Comparison of ENCODE assay signal across 23 cellular contexts in the genomic region with DNA sequence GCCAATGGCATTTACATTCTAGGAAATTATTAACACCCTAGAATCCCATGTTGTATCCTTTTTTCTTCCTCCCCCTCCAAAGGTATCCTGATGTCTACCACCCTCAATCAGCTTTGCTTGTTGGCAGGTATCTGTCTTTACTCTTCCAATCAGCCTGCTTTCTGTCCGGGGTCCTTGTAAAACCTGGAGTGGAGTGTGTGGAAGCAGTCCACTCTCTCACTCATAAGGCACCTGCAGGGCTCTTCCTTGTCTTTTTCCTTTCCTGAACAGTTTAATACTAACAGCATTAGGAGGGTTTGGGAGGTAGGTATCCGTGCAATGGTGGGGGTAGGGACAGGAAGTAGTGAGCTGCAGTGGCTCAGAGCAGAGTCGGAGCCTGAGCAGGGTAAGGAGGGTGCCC.
DNase-seq lines count a peak whose midpoint lies in the region; ATAC-seq, FAIRE-seq and TF ChIP-seq lines count a peak whose summit lies in the region.
"Had no signal": no experiment of that assay in that cellular context is flagged by ENCODE, and none has a peak within 500 bp of the region (broad histone marks: within the 10 kb centered on the region; RNA-seq: fewer than 3 reads in every experiment).

No MANE protein-coding gene starts in this region.

- no peak for FAIRE-seq in HepG2 (lab: Jason Lieb, UNC)
- FAIRE-seq: A549, D721Med, G401.6, GM12878, GM12892, GM18507 had no signal

- H3K27ac ChIP-seq in HepG2 (ENCODE audit: extremely low read length, insufficient read depth, low read length) (no peak overlapping the region), right lobe of liver (no peak overlapping the region), trophoblast cell (ENCODE audit: low read depth, low read length) (no peak overlapping the region)
- H3K27ac ChIP-seq: 22Rv1; A549; BLaER1 treated with 17β-estradiol and CSF1 and Interleukin-3, amounts not matched to agents 10 nM and 100 nM; C4-2B had no signal

- TF ChIP-seq RAD21 in HepG2 (CRISPR knock-in tag; IDR thresholded peaks at IDR 0.05) = no peak

- H3K9me3 ChIP-seq in HepG2 (ENCODE audit: low read length) = peaks cover 6% of the 10 kb centered on the region; the same call in 1 of the 2 replicates
- no peaks in the 10 kb centered on the region for H3K9me3 ChIP-seq in right lobe of liver
- peaks cover 11% of the 10 kb centered on the region for H3K9me3 ChIP-seq in trophoblast cell (ENCODE audit: insufficient read depth, low read depth, low read length)
- H3K9me3 ChIP-seq: A549 had no signal

- ATAC-seq in HepG2 (no peak), right lobe of liver (no peak), HG03135 (IDR thresholded peaks at IDR 0.05; ENCODE audit: unreplicated experiment) (no peak)
- ATAC-seq: A549; CD8-positive, alpha-beta T cell; GM12878 had no signal

- 14% methylated on average over 3 of the region's 3 CpGs for WGBS in HepG2 (ENCODE audit: low lambda C conversion rate)
- 69% methylated on average over 3 of the region's 3 CpGs for WGBS in right lobe of liver (ENCODE audit: insufficient coverage, low coverage, low lambda C conversion rate, missing lambda C conversion rate)
- WGBS in trophoblast cell (ENCODE audit: extremely low coverage, insufficient coverage, insufficient read length) = no CpG with 5 or more reads among the region's 3 CpGs

- BruUV-seq in HepG2 (replicated peaks; lab: Mats Ljungman, UMichigan) = no TSS peak

- H3K14ac ChIP-seq in trophoblast cell (ENCODE audit: low read length) = no peak overlapping the region

- H3K18ac ChIP-seq in trophoblast cell (ENCODE audit: low read length) = no peak overlapping the region

- peaks cover 2 to 6% of the 10 kb centered on the region in 2 experiments; a peak in 2 of 5 replicates for H3K27me3 ChIP-seq in HepG2 (ENCODE audit: control insufficient read depth in 1 of 2, insufficient read depth in 2 of 2, low read length in 2 of 2)
- no peaks in the 10 kb centered on the region for H3K27me3 ChIP-seq in right lobe of liver
- no peaks in the 10 kb centered on the region for H3K27me3 ChIP-seq in trophoblast cell (ENCODE audit: insufficient read depth, low read length)
- H3K27me3 ChIP-seq: BLaER1 treated with 17β-estradiol and CSF1 and Interleukin-3, amounts not matched to agents 10 nM and 100 nM had no signal

- H3K9me3 Mint-ChIP-seq in endothelial cell (ENCODE audit: unreplicated experiment) = no peaks in the 10 kb centered on the region

- TF ChIP-seq CTCF in HepG2 (CRISPR knock-in tag; IDR thresholded peaks at IDR 0.05) (no peak), right lobe of liver (IDR thresholded peaks at IDR 0.05) (no peak), endothelial cell (IDR thresholded peaks at IDR 0.05; ENCODE audit: unreplicated experiment) (no peak)

- H4K12ac ChIP-seq in trophoblast cell (ENCODE audit: low read depth, low read length) = no peak overlapping the region

- no peak overlapping the region for H2AK5ac ChIP-seq in trophoblast cell (ENCODE audit: low read length)

- H3K79me1 ChIP-seq in trophoblast cell (ENCODE audit: low read length) = no peaks in the 10 kb centered on the region

- H3K4ac ChIP-seq in trophoblast cell (ENCODE audit: low read depth, low read length) = no peak overlapping the region

- H2BK120ac ChIP-seq in trophoblast cell (ENCODE audit: insufficient read depth, low read length, poor library complexity) = no peak overlapping the region

- no peak overlapping the region for H3K4me3 ChIP-seq in HepG2 (replicated peaks in 1 of 3; ENCODE audit: insufficient read depth in 1 of 3, low read depth in 2 of 3, low read length in 3 of 3)
- no peak overlapping the region for H3K4me3 ChIP-seq in right lobe of liver
- H3K4me3 ChIP-seq in trophoblast cell (ENCODE audit: low read depth, low read length) = peak overlapping the region; percentile 33
- H3K4me3 ChIP-seq: A549; BLaER1 treated with 17β-estradiol and CSF1 and Interleukin-3, amounts not matched to agents 10 nM and 100 nM; GM12878 had no signal

- H2BK5ac ChIP-seq in trophoblast cell (ENCODE audit: low read depth, low read length, poor library complexity) = no peak overlapping the region

- POLR2A ChIA-PET in HepG2 (lab: Yijun Ruan, JAX) = no interaction called here

- DNase-seq in HepG2 (ENCODE audit: low spot score) (no peak), right lobe of liver (no peak), endothelial cell (ENCODE audit: low spot score) (no peak), trophoblast cell (no peak)
- no peak for DNase-seq in stimulated activated CD4-positive, alpha-beta T cell treated with anti-CD3 and anti-CD28 coated beads, Interleukin-2, amount 100 ng/mL, for 48 hours
- no peak for DNase-seq in NK-92 treated with Interleukin-12 subunit alpha and Interleukin-12 subunit beta, amount 100 ng/mL, for 24 hours (lab: John Stamatoyannopoulos, UW)
- DNase-seq: AML-193; Caco-2; Calu3; CD4-positive, alpha-beta T cell; CD8-positive, alpha-beta T cell; DMS79 treated with DMSO at 0.1 percent for 48 hours had no signal

- H3K27me3 Mint-ChIP-seq in endothelial cell (ENCODE audit: unreplicated experiment) = peaks cover 4% of the 10 kb centered on the region
- H3K27me3 Mint-ChIP-seq: B cell; CD4-positive, alpha-beta T cell had no signal

- no peak overlapping the region for H2BK12ac ChIP-seq in trophoblast cell (ENCODE audit: low read length)

- in situ Hi-C loops in HepG2 (cut with HindIII; ENCODE audit: extremely low pct_ligation_motif_present, low pct_unique_long_range_greater_than_20kb) = no loop called here

- H4K20me1 ChIP-seq in HepG2 (ENCODE audit: insufficient read depth, low read length) = no peaks in the 10 kb centered on the region
- H4K20me1 ChIP-seq: BLaER1 treated with 17β-estradiol and CSF1 and Interleukin-3, amounts not matched to agents 10 nM and 100 nM had no signal

- H3K23ac ChIP-seq in trophoblast cell (ENCODE audit: low read length) = no peak overlapping the region

- H3K79me2 ChIP-seq in HepG2 (ENCODE audit: insufficient read depth, low read length) (no peaks in the 10 kb centered on the region), trophoblast cell (ENCODE audit: control insufficient read depth, insufficient read depth, low read length, poor library complexity) (no peaks in the 10 kb centered on the region)

- CTCF ChIA-PET in HepG2 (lab: Yijun Ruan, JAX; ENCODE audit: low intra/inter-chr PET ratio, low total read pairs) = no interaction called here

- no peaks in the 10 kb centered on the region for H3K4me1 ChIP-seq in HepG2 (ENCODE audit: insufficient read depth, low read length)
- H3K4me1 ChIP-seq in right lobe of liver = no peaks in the 10 kb centered on the region
- H3K4me1 ChIP-seq in trophoblast cell (ENCODE audit: control insufficient read depth in 1 of 2, insufficient read depth in 2 of 2, low read length in 2 of 2) = no peaks in the 10 kb centered on the region
- H3K4me1 ChIP-seq: A549, Caco-2 had no signal

- H3K36me3 ChIP-seq in HepG2 (replicated peaks in 1 of 2; ENCODE audit: control insufficient read depth in 1 of 2, insufficient read depth in 2 of 2, low read length in 2 of 2) (no peaks in the 10 kb centered on the region), right lobe of liver (no peaks in the 10 kb centered on the region), trophoblast cell (ENCODE audit: control insufficient read depth in 1 of 2, insufficient read depth in 2 of 2, low read length in 2 of 2) (no peaks in the 10 kb centered on the region)
- H3K36me3 ChIP-seq: BLaER1 treated with 17β-estradiol and CSF1 and Interleukin-3, amounts not matched to agents 10 nM and 100 nM had no signal

- no peak overlapping the region for H4K8ac ChIP-seq in trophoblast cell (ENCODE audit: low read depth, low read length)

- TF ChIP-seq POLR2A in HepG2 (IDR thresholded peaks at IDR 0.05; ENCODE audit: insufficient read depth in 1 of 2, low read depth in 2 of 2, low read length in 2 of 2) (no peak), right lobe of liver (IDR thresholded peaks at IDR 0.05) (no peak)

- H3K4me3 Mint-ChIP-seq in endothelial cell (ENCODE audit: unreplicated experiment) = peak overlapping the region; percentile 11
- H3K4me3 Mint-ChIP-seq: B cell; CD4-positive, alpha-beta T cell; CD8-positive, alpha-beta T cell had no signal

- TF ChIP-seq EP300 in HepG2 (IDR thresholded peaks at IDR 0.05; ENCODE audit: low read depth in 2 of 2, low read length in 2 of 2) (no peak), HepG2 (CRISPR knock-in tag; IDR thresholded peaks at IDR 0.05; ENCODE audit: borderline replicate concordance) (no peak)

- H3K4me2 ChIP-seq in HepG2 (ENCODE audit: low read depth, low read length) (no peak overlapping the region), trophoblast cell (ENCODE audit: low read length) (no peak overlapping the region)
- H3K4me2 ChIP-seq: A549; BLaER1 treated with 17β-estradiol and CSF1 and Interleukin-3, amounts not matched to agents 10 nM and 100 nM had no signal

- H3K27ac Mint-ChIP-seq in endothelial cell (ENCODE audit: unreplicated experiment) = no peak overlapping the region
- H3K27ac Mint-ChIP-seq: B cell; CD4-positive, alpha-beta T cell; CD8-positive, alpha-beta T cell had no signal

- H3K36me3 Mint-ChIP-seq in endothelial cell (ENCODE audit: low read depth, unreplicated experiment) = peaks cover 12% of the 10 kb centered on the region
- H3K36me3 Mint-ChIP-seq: CD8-positive, alpha-beta T cell had no signal

- H2AFZ ChIP-seq in HepG2 (ENCODE audit: low read length) (no peak overlapping the region), trophoblast cell (ENCODE audit: insufficient read depth, low read length, poor library complexity) (no peak overlapping the region)

- intact Hi-C loops in HepG2 (cut with micrococcal nuclease; ENCODE audit: unreplicated experiment) = no loop called here
- intact Hi-C loops in right lobe of liver (cut with DNase I) = no loop called here

- H4K91ac ChIP-seq in trophoblast cell (ENCODE audit: low read depth, low read length) = no peak overlapping the region

- H3K9ac ChIP-seq in HepG2 (ENCODE audit: insufficient read depth, low read depth, low read length) (no peak overlapping the region), trophoblast cell (ENCODE audit: low read length) (no peak overlapping the region)
- H3K9ac ChIP-seq: BLaER1 treated with 17β-estradiol and CSF1 and Interleukin-3, amounts not matched to agents 10 nM and 100 nM had no signal

- no peaks in the 10 kb centered on the region for H3K4me1 Mint-ChIP-seq in endothelial cell (ENCODE audit: unreplicated experiment)
- H3K4me1 Mint-ChIP-seq: B cell had no signal
